ENCODE assay signal across 23 cellular contexts in the genomic region with DNA sequence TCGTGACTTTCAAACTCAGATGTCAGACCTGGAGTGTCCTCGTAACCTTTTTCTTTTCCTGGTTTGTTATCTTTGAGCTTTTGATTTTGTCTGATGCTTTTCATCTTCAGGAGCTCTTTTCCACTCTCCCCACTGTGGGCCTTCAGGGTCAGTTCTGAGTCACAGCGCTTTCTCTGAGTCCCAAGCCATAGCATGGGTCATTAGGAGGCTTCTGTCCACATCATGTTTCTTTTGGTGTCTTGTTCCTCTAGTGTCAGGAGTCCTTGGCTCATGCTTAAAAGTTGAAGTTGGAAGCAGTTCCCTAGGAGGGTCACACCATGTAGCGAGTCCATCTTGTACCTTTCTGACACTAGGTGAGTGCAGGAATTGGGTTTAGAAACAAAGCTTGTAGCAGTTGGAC. TPM values are rescaled to one million over a fixed set of nuclear protein-coding genes. Genes with fewer than 3 reads are reported as not detected.
DNase-seq lines count a peak whose midpoint lies in the region; ATAC-seq, FAIRE-seq and TF ChIP-seq lines count a peak whose summit lies in the region.
"Had no signal": no experiment of that assay in that cellular context is flagged by ENCODE, and none has a peak within 500 bp of the region (broad histone marks: within the 10 kb centered on the region; RNA-seq: fewer than 3 reads in every experiment).

No MANE protein-coding gene starts in this region.

- H3K9me3 Mint-ChIP-seq in nephron progenitor cell = no peaks in the 10 kb centered on the region
- H3K9me3 Mint-ChIP-seq: activated CD4-positive, alpha-beta T cell treated with anti-CD3 and anti-CD28 coated beads, Interleukin-2, amount 10 ng/mL, durations not matched to agents 24 days and 14 days; CD4-positive, CD25-positive, alpha-beta regulatory T cell had no signal

- no peaks in the 10 kb centered on the region for H3K27me3 ChIP-seq in K562 (ENCODE audit: control insufficient read depth in 2 of 2, insufficient read depth in 2 of 2, low read length in 2 of 2)
- H3K27me3 ChIP-seq: breast epithelium, uterus had no signal

- intact Hi-C loops in K562 (cut with micrococcal nuclease) = no loop called here

- DNase-seq in Caki2 (ENCODE audit: low read depth) = peak; percentile 67
- no peak for DNase-seq in K562 (ENCODE audit: extremely low read depth in 1 of 4, low spot score in 3 of 4)
- DNase-seq in nephron progenitor cell = no peak
- no peak for DNase-seq in activated CD4-positive, alpha-beta T cell treated with anti-CD3 and anti-CD28 coated beads for 48 hours
- DNase-seq in stimulated activated naive CD4-positive, alpha-beta T cell (lab: John Stamatoyannopoulos, UW) = no peak
- DNase-seq in SKM-1 treated with dmso at 0.1 percent for 144 hours (lab: John Stamatoyannopoulos, UW; ENCODE audit: unreplicated experiment) = no peak
- no peak for DNase-seq in HuH-7.5 (ENCODE audit: low spot score)
- DNase-seq: activated CD4-positive, alpha-beta T cell treated with anti-CD3 and anti-CD28 coated beads, Interleukin-2, amount 10 ng/mL, durations not matched to agents 24 days and 14 days; activated gamma-delta T cell; amygdala; CD4-positive, CD25-positive, alpha-beta regulatory T cell; KG1; mucosa of descending colon; NCI-H1436; NCI-H446; NCI-H82; uterus had no signal

- peaks cover 86% of the 10 kb centered on the region for H3K36me3 ChIP-seq in K562 (ENCODE audit: control insufficient read depth, insufficient read depth, low read length)
- H3K36me3 ChIP-seq: uterus had no signal

- peaks cover 79% of the 10 kb centered on the region for H3K36me3 Mint-ChIP-seq in nephron progenitor cell (ENCODE audit: low read depth)

- H3K9me3 ChIP-seq in K562 (replicated peaks; ENCODE audit: control insufficient read depth, insufficient read depth, low read depth, low read length) = no peaks in the 10 kb centered on the region
- H3K9me3 ChIP-seq: breast epithelium, mucosa of descending colon, uterus had no signal

- no peak overlapping the region for H3K4me2 ChIP-seq in K562 (ENCODE audit: insufficient read depth, low read length)

- no peak for TF ChIP-seq RAD21 in K562 (CRISPR knock-in tag; conservative IDR thresholded peaks at IDR 0.05 in 1 of 2, IDR thresholded peaks at IDR 0.05 in 1 of 2)

- CTCF ChIA-PET in K562 (lab: Yijun Ruan, JAX; ENCODE audit: low intra/inter-chr PET ratio) = no interaction called here

- FAIRE-seq in K562 (lab: Jason Lieb, UNC) = peak; percentile 57
- FAIRE-seq: endometrium, kidney had no signal

- ATAC-seq in K562 = no peak
- ATAC-seq: mucosa of descending colon, SK-N-SH treated with all-trans-retinoic acid at 6 μM for 48 hours had no signal

- H4K20me1 ChIP-seq in K562 (replicated peaks; ENCODE audit: control insufficient read depth, insufficient read depth, low read length) = no peaks in the 10 kb centered on the region

- no TSS peak for BruUV-seq in K562 (replicated peaks; lab: Mats Ljungman, UMichigan)

- no peaks in the 10 kb centered on the region for H3K79me2 ChIP-seq in K562 (ENCODE audit: control insufficient read depth, insufficient read depth, low read length)

- in situ Hi-C loops in Caki2 (cut with HindIII; ENCODE audit: low pct_unique_long_range_greater_than_20kb, low sequenced_read_pairs) = no loop called here
- in situ Hi-C loops in K562 (cut with MboI) = no loop called here

- H2AFZ ChIP-seq in K562 (ENCODE audit: low read depth, low read length) = no peak overlapping the region

- no peak overlapping the region for H3K4me3 Mint-ChIP-seq in nephron progenitor cell
- H3K4me3 Mint-ChIP-seq: activated CD4-positive, alpha-beta T cell treated with anti-CD3 and anti-CD28 coated beads, Interleukin-2, amount 10 ng/mL, durations not matched to agents 24 days and 14 days; CD4-positive, CD25-positive, alpha-beta regulatory T cell had no signal

- no peak overlapping the region for H3K4me3 ChIP-seq in K562
- H3K4me3 ChIP-seq: breast epithelium, coronary artery, mucosa of descending colon, uterus had no signal

- peaks cover 0 to 6% of the 10 kb centered on the region in 2 experiments; a peak in 1 of 5 replicates for H3K4me1 ChIP-seq in K562 (replicated peaks in 1 of 2; ENCODE audit: control insufficient read depth in 2 of 2, insufficient read depth in 2 of 2, low read length in 2 of 2)
- H3K4me1 ChIP-seq: breast epithelium, uterus had no signal

- H3K27me3 Mint-ChIP-seq in nephron progenitor cell (ENCODE audit: low read depth, poor library complexity) = no peaks in the 10 kb centered on the region
- H3K27me3 Mint-ChIP-seq: activated CD4-positive, alpha-beta T cell treated with anti-CD3 and anti-CD28 coated beads, Interleukin-2, amount 10 ng/mL, durations not matched to agents 24 days and 14 days; CD4-positive, CD25-positive, alpha-beta regulatory T cell had no signal

- TF ChIP-seq CTCF in 22Rv1 (IDR thresholded peaks at IDR 0.05) = no peak
- no peak for TF ChIP-seq CTCF in K562 (IDR thresholded peaks at IDR 0.05 in 2 of 3, conservative IDR thresholded peaks at IDR 0.05 in 1 of 3; ENCODE audit: insufficient read depth in 2 of 3, low read depth in 1 of 3, low read length in 3 of 3)
- no peak for TF ChIP-seq CTCF in nephron progenitor cell (IDR thresholded peaks at IDR 0.05)

- no peak for TF ChIP-seq EP300 in K562 (IDR thresholded peaks at IDR 0.05; ENCODE audit: low read length)

- peaks cover 31% of the 10 kb centered on the region for H3K4me1 Mint-ChIP-seq in nephron progenitor cell

- POLR2A ChIA-PET in K562 (lab: Yijun Ruan, JAX) = interaction anchor here (0.8 kb wide), 1 partner anchor 12 kb away, joined by 3 read pairs; no protein-coding TSS in a partner anchor

- no peak overlapping the region for H3K9ac ChIP-seq in K562 (ENCODE audit: insufficient read depth in 1 of 2, low read depth in 2 of 2, low read length in 2 of 2)

- 82% methylated on average over 4 of the region's 4 CpGs for WGBS in K562 (ENCODE audit: insufficient coverage, low coverage, missing lambda C conversion rate)

- no peak for TF ChIP-seq POLR2A in K562 (conservative IDR thresholded peaks at IDR 0.05)

- H3K27ac Mint-ChIP-seq in nephron progenitor cell = peak overlapping the region; percentile 98
- H3K27ac Mint-ChIP-seq: activated CD4-positive, alpha-beta T cell treated with anti-CD3 and anti-CD28 coated beads, Interleukin-2, amount 10 ng/mL, durations not matched to agents 24 days and 14 days had no signal

- H3K27ac ChIP-seq in 22Rv1 (0 out of 2 replicates have a peak overlapping the region, but pooled peaks have one; percentile 21), K562 (ENCODE audit: extremely low read depth, low read depth, low read length) (no peak overlapping the region)
- H3K27ac ChIP-seq: breast epithelium, coronary artery, uterus had no signal

- H3K9me1 ChIP-seq in K562 (ENCODE audit: control insufficient read depth, insufficient read depth, low read length) = no peaks in the 10 kb centered on the region

RNA-seq across cellular contexts. Expression of gene RAC1, which starts 33.1 kb away (rescaled TPM):
- total RNA-seq in Caki2 (2014; rRNA removed; shearing (Covaris generic); ENCODE audit: low replicate concordance) = 22.7 and 42.5 TPM in 2 replicates
- total RNA-seq in K562 (2011; cell fraction: chromatin; rRNA removed; ENCODE audit: low replicate concordance) = 133 and 135 TPM in 2 replicates
- total RNA-seq in K562 (2011; cell fraction: nucleolus; rRNA removed) = 83.3 and 83.4 TPM in 2 replicates
- 95.7 and 122 TPM in 2 replicates for total RNA-seq in K562 (2011; cell fraction: nucleoplasm; rRNA removed)
- total RNA-seq in K562 (2014; rRNA removed) = 105 and 146 TPM in 2 replicates
- total RNA-seq in K562 (2014; rRNA removed; fragmentation: Illumina TruSeq; extraction: Trizol) = 126 and 149 TPM in 2 replicates
- total RNA-seq in K562 (2015; rRNA removed; fragmentation: Illumina TruSeq; extraction: Trizol) = 90.9 and 91.5 TPM in 2 replicates
- 220 and 225 TPM in 2 replicates for total RNA-seq in K562 (2021)
- polyA plus RNA-seq in K562 (2011; rRNA removed) = 177 and 205 TPM in 2 replicates
- 96.2 and 169 TPM in 2 replicates for polyA plus RNA-seq in K562 (2011; cell fraction: cytosol; rRNA removed)
- polyA plus RNA-seq in K562 (2011; cell fraction: nucleus; rRNA removed) = 62.4 and 100 TPM in 2 replicates
- 201 and 203 TPM in 2 replicates for polyA plus RNA-seq in K562 (2012)
- 220 and 241 TPM in 2 replicates for polyA plus RNA-seq in K562 (2014; fragmentation: Illumina TruSeq; extraction: Trizol)
- 10 to 100 TPM; 78.5 to 90.7 TPM for polyA plus RNA-seq in K562 (2014; fragmentation: Nextera tagmentation; extraction: Ambion mirVana)
- polyA plus RNA-seq in K562 (2014; rRNA removed) = 148 and 163 TPM in 2 replicates
- polyA minus RNA-seq in K562 (2011; rRNA and poly(A)+ RNA removed) = 310 and 404 TPM in 2 replicates
- polyA minus RNA-seq in K562 (2011; cell fraction: cytosol; rRNA and poly(A)+ RNA removed) = 91.2 and 105 TPM in 2 replicates
- 20.2 and 37.2 TPM in 2 replicates for polyA minus RNA-seq in K562 (2011; cell fraction: nucleus; rRNA and poly(A)+ RNA removed)

RNA-seq across cellular contexts. Expression of gene DAGLB, which starts 40.3 kb away (rescaled TPM):
- 9.1 and 15.0 TPM in 2 replicates for total RNA-seq in Caki2 (2014; rRNA removed; shearing (Covaris generic); ENCODE audit: low replicate concordance)
- total RNA-seq in K562 (2011; cell fraction: chromatin; rRNA removed; ENCODE audit: low replicate concordance) = 63.0 and 140 TPM in 2 replicates
- total RNA-seq in K562 (2011; cell fraction: nucleolus; rRNA removed) = 64.6 and 66.9 TPM in 2 replicates
- total RNA-seq in K562 (2011; cell fraction: nucleoplasm; rRNA removed) = 67.4 and 68.4 TPM in 2 replicates
- total RNA-seq in K562 (2014; rRNA removed) = 9.4 and 11.3 TPM in 2 replicates
- 4.1 and 5.8 TPM in 2 replicates for total RNA-seq in K562 (2014; rRNA removed; fragmentation: Illumina TruSeq; extraction: Trizol)
- total RNA-seq in K562 (2015; rRNA removed; fragmentation: Illumina TruSeq; extraction: Trizol) = 9.4 and 9.7 TPM in 2 replicates
- total RNA-seq in K562 (2021) = 16.3 and 16.4 TPM in 2 replicates
- polyA plus RNA-seq in K562 (2011; rRNA removed) = 12.0 and 15.8 TPM in 2 replicates
- 15.1 and 17.4 TPM in 2 replicates for polyA plus RNA-seq in K562 (2011; cell fraction: cytosol; rRNA removed)
- 31.9 and 32.2 TPM in 2 replicates for polyA plus RNA-seq in K562 (2011; cell fraction: nucleus; rRNA removed)
- 7.4 and 10.0 TPM in 2 replicates for polyA plus RNA-seq in K562 (2012)
- polyA plus RNA-seq in K562 (2014; fragmentation: Illumina TruSeq; extraction: Trizol) = 7.8 and 8.9 TPM in 2 replicates
- polyA plus RNA-seq in K562 (2014; fragmentation: Nextera tagmentation; extraction: Ambion mirVana) = 1 to 10 TPM in 1 of 2 experiments, under 1 TPM in 1; 0.92 to 1.0 TPM
- polyA plus RNA-seq in K562 (2014; rRNA removed) = 9.3 and 9.5 TPM in 2 replicates
- 30.5 and 33.7 TPM in 2 replicates for polyA minus RNA-seq in K562 (2011; rRNA and poly(A)+ RNA removed)
- polyA minus RNA-seq in K562 (2011; cell fraction: cytosol; rRNA and poly(A)+ RNA removed) = 20.4 and 27.9 TPM in 2 replicates
- 20.7 and 23.4 TPM in 2 replicates for polyA minus RNA-seq in K562 (2011; cell fraction: nucleus; rRNA and poly(A)+ RNA removed)

RNA-seq across cellular contexts. Expression of gene FAM220A, which starts 58.7 kb away (rescaled TPM):
- total RNA-seq in Caki2 (2014; rRNA removed; shearing (Covaris generic); ENCODE audit: low replicate concordance) = 26.7 and 27.4 TPM in 2 replicates
- total RNA-seq in K562 (2011; cell fraction: chromatin; rRNA removed; ENCODE audit: low replicate concordance) = 5.2 and 6.2 TPM in 2 replicates
- 4.0 and 4.3 TPM in 2 replicates for total RNA-seq in K562 (2011; cell fraction: nucleolus; rRNA removed)
- total RNA-seq in K562 (2011; cell fraction: nucleoplasm; rRNA removed) = 5.0 and 5.1 TPM in 2 replicates
- total RNA-seq in K562 (2014; rRNA removed) = 5.8 and 15.2 TPM in 2 replicates
- total RNA-seq in K562 (2014; rRNA removed; fragmentation: Illumina TruSeq; extraction: Trizol) = 5.5 and 6.0 TPM in 2 replicates
- 6.1 and 7.1 TPM in 2 replicates for total RNA-seq in K562 (2015; rRNA removed; fragmentation: Illumina TruSeq; extraction: Trizol)
- total RNA-seq in K562 (2021) = 7.8 and 11.4 TPM in 2 replicates
- 10.4 and 12.1 TPM in 2 replicates for polyA plus RNA-seq in K562 (2011; rRNA removed)
- 7.3 and 8.0 TPM in 2 replicates for polyA plus RNA-seq in K562 (2011; cell fraction: cytosol; rRNA removed)
- 3.4 and 5.9 TPM in 2 replicates for polyA plus RNA-seq in K562 (2011; cell fraction: nucleus; rRNA removed)
- polyA plus RNA-seq in K562 (2012) = 7.0 and 10.8 TPM in 2 replicates
- polyA plus RNA-seq in K562 (2014; fragmentation: Illumina TruSeq; extraction: Trizol) = 6.7 and 7.2 TPM in 2 replicates
- polyA plus RNA-seq in K562 (2014; fragmentation: Nextera tagmentation; extraction: Ambion mirVana) = 1 to 10 TPM in 1 of 2 experiments, under 1 TPM in 1; 0.92 to 1.1 TPM
- polyA plus RNA-seq in K562 (2014; rRNA removed) = 4.6 and 4.8 TPM in 2 replicates
- 9.0 and 9.9 TPM in 2 replicates for polyA minus RNA-seq in K562 (2011; rRNA and poly(A)+ RNA removed)
- polyA minus RNA-seq in K562 (2011; cell fraction: cytosol; rRNA and poly(A)+ RNA removed) = 8.9 and 10.0 TPM in 2 replicates
- polyA minus RNA-seq in K562 (2011; cell fraction: nucleus; rRNA and poly(A)+ RNA removed) = 2.2 and 3.1 TPM in 2 replicates
